16 cellular contexts compared by ENCODE assay signal in genomic region chr20:49612127-49612738, GRCh38. TPM values are rescaled to one million over a fixed set of nuclear protein-coding genes. Genes with fewer than 3 reads are reported as not detected.
DNase-seq lines count a peak whose midpoint lies in the region; ATAC-seq and TF ChIP-seq lines count a peak whose summit lies in the region.
"Had no signal": no experiment of that assay in that cellular context is flagged by ENCODE, and none has a peak within 500 bp of the region (broad histone marks: within the 10 kb centered on the region; RNA-seq: fewer than 3 reads in every experiment).

No MANE protein-coding gene starts in this region.

- H3K9me2 ChIP-seq in OCI-LY1 (ENCODE audit: low read depth, low read length): no peaks in the 10 kb centered on the region

- H3K27ac ChIP-seq in OCI-LY1 (ENCODE audit: low read depth, low read length, poor library complexity, severe bottlenecking): peak overlapping the region; percentile 28
- H3K27ac ChIP-seq in stomach: peak overlapping the region in 3 of 5 donors; percentile 6 to 65 (median 34)
- no peak overlapping the region for H3K27ac ChIP-seq in upper lobe of right lung
- H3K27ac ChIP-seq: RWPE1, tibial artery had no signal

- intact Hi-C loops in stomach (cut with DNase I; ENCODE audit: low total_unique reads) (loop anchor here (5.0 kb wide), 1 partner anchor 230 kb away; no protein-coding TSS in a partner anchor), upper lobe of right lung (cut with DNase I) (loop anchor here (5.0 kb wide), 1 partner anchor 235 kb away; no protein-coding TSS in a partner anchor)

- H3K27me3 ChIP-seq in OCI-LY1 (ENCODE audit: insufficient read depth, low read length) (no peaks in the 10 kb centered on the region), stomach (peaks cover 0 to 8% (median 0%) of the 10 kb centered on the region in 3 donors), upper lobe of right lung (no peaks in the 10 kb centered on the region)
- H3K27me3 ChIP-seq: BE2C, tibial artery had no signal

- ATAC-seq in upper lobe of right lung (no peak), HG03280 (IDR thresholded peaks at IDR 0.05; ENCODE audit: unreplicated experiment) (no peak)
- ATAC-seq: T-helper 17 cell had no signal

- TF ChIP-seq EP300 in stomach (IDR thresholded peaks at IDR 0.05): no peak

- WGBS in stomach, 5 donors: 54 to 80% (median 55%) methylated on average over 6 of the region's 6 CpGs

- TF ChIP-seq CTCF in OCI-LY1 (IDR thresholded peaks at IDR 0.05; ENCODE audit: low read length): no peak
- no peak for TF ChIP-seq CTCF in stomach (IDR thresholded peaks at IDR 0.05)
- no peak for TF ChIP-seq CTCF in upper lobe of right lung (IDR thresholded peaks at IDR 0.05)

- no peak overlapping the region for H3K9ac ChIP-seq in OCI-LY1 (ENCODE audit: low read length)

- no peak overlapping the region for H2AFZ ChIP-seq in OCI-LY1 (ENCODE audit: low read length)

- H3K79me2 ChIP-seq in OCI-LY1 (ENCODE audit: insufficient read depth, low read length): no peaks in the 10 kb centered on the region

- no peaks in the 10 kb centered on the region for H3F3A ChIP-seq in OCI-LY1 (ENCODE audit: insufficient read depth, low read length)

- H3K9me3 ChIP-seq in OCI-LY1 (ENCODE audit: low read length) (no peaks in the 10 kb centered on the region), stomach (no peaks in the 10 kb centered on the region), upper lobe of right lung (no peaks in the 10 kb centered on the region)
- H3K9me3 ChIP-seq: BE2C, tibial artery had no signal

- H3K36me3 ChIP-seq in OCI-LY1 (ENCODE audit: insufficient read depth, low read length) (no peaks in the 10 kb centered on the region), stomach (no peaks in the 10 kb centered on the region), upper lobe of right lung (no peaks in the 10 kb centered on the region)
- H3K36me3 ChIP-seq: BE2C, tibial artery had no signal

- peak; percentile 95 for DNase-seq in globus pallidus (ENCODE audit: low spot score)
- peak; percentile 77 for DNase-seq in middle frontal gyrus (ENCODE audit: extremely low spot score, low spot score)
- DNase-seq in stomach: peak; percentile 67
- no peak for DNase-seq in H4 (ENCODE audit: low spot score)
- no peak for DNase-seq in upper lobe of right lung
- no peak for DNase-seq in SIG-M5 (lab: John Stamatoyannopoulos, UW)
- DNase-seq: activated naive CD4-positive, alpha-beta T cell; BE2C; DMS79; NCI-H1930; NCI-H526 treated with DMSO at 0.1 percent for 48 hours; T-helper 17 cell; tibial artery had no signal

- no peak for TF ChIP-seq POLR2A in stomach (IDR thresholded peaks at IDR 0.05)

- H4K20me1 ChIP-seq in OCI-LY1 (ENCODE audit: insufficient read depth, low read length): no peaks in the 10 kb centered on the region

- H3K4me1 ChIP-seq in OCI-LY1 (ENCODE audit: insufficient read depth, low read length, severe bottlenecking): peaks cover 25% of the 10 kb centered on the region
- peaks cover 0 to 57% (median 26%) of the 10 kb centered on the region in 4 donors for H3K4me1 ChIP-seq in stomach
- H3K4me1 ChIP-seq in upper lobe of right lung: peaks cover 13% of the 10 kb centered on the region
- H3K4me1 ChIP-seq: BE2C had no signal

- H3K4me3 ChIP-seq in OCI-LY1 (ENCODE audit: low read depth, low read length, poor library complexity, severe bottlenecking): no peak overlapping the region
- no peak overlapping the region for H3K4me3 ChIP-seq in stomach
- H3K4me3 ChIP-seq in upper lobe of right lung: no peak overlapping the region
- H3K4me3 ChIP-seq: tibial artery had no signal

- no peak overlapping the region for H3K4me2 ChIP-seq in OCI-LY1 (ENCODE audit: low read length)

RNA-seq across cellular contexts. Expression of gene PTGIS, which starts 44.3 kb away (rescaled TPM):
- total RNA-seq in stomach (10 to 100 TPM in 4 of 5 donors, 1 to 10 TPM in 1; 8.4 to 84.8 (median 24.8) TPM), upper lobe of right lung (42.1 TPM)
- polyA plus RNA-seq in stomach: 10 to 100 TPM in 1 of 3 donors, 1 to 10 TPM in 2; 4.9 to 14.8 (median 6.9) TPM
- total RNA-seq in H4 (2014; rRNA removed; shearing (Covaris generic)): not detected in 2 replicates
- total RNA-seq: T-helper 17 cell had no signal

Comparison
In these comparisons a context has a peak if more than half of its experiments do, and no peak if none do; other contexts are left out.
1. DNase-seq: peak in globus pallidus (single experiment), middle frontal gyrus (single experiment) and stomach (single experiment); none in H4 (single experiment), upper lobe of right lung (single experiment) and SIG-M5 (single experiment).